9 cellular contexts compared by ENCODE assay signal in genomic region chr12:49763006-49763591, GRCh38. TPM values are rescaled to one million over a fixed set of nuclear protein-coding genes. Genes with fewer than 3 reads are reported as not detected.
DNase-seq lines count a peak whose midpoint lies in the region; ATAC-seq and TF ChIP-seq lines count a peak whose summit lies in the region.
"Had no signal": no experiment of that assay in that cellular context is flagged by ENCODE, and none has a peak within 500 bp of the region (broad histone marks: within the 10 kb centered on the region; RNA-seq: fewer than 3 reads in every experiment).

No MANE protein-coding gene starts in this region.

- POLR2A ChIA-PET in OCI-LY7 (lab: Charles Lee), result interaction anchor here (1.9 kb wide), 1 partner anchor 22 kb away, joined by 8 read pairs; the partner anchor contains the start of gene TMBIM6

- ATAC-seq in HG03565 (IDR thresholded peaks at IDR 0.05; ENCODE audit: unreplicated experiment), result no peak

- no peak overlapping the region for H3K4me2 ChIP-seq in OCI-LY7 (ENCODE audit: low read length)

- peak overlapping the region; percentile 3 for H3K27ac ChIP-seq in OCI-LY7 (ENCODE audit: low read depth, low read length, poor library complexity, severe bottlenecking)

- H3K9me2 ChIP-seq in OCI-LY7 (ENCODE audit: insufficient read depth, low read length), result no peaks in the 10 kb centered on the region

- no peaks in the 10 kb centered on the region for H3K79me2 ChIP-seq in OCI-LY7 (ENCODE audit: insufficient read depth, low read depth, low read length)

- CTCF ChIA-PET in OCI-LY7 (lab: Charles Lee; ENCODE audit: unreplicated experiment), result interaction anchor here (1.4 kb wide), 1 partner anchor 22 kb away, joined by 5 read pairs; the partner anchor contains the start of gene TMBIM6

- DNase-seq in SIG-M5 treated with dmso at 0.1 percent for 504 hours (lab: John Stamatoyannopoulos, UW; ENCODE audit: unreplicated experiment) (peak; percentile 53), SIG-M5 (lab: John Stamatoyannopoulos, UW) (no peak), OCI-LY7 (ENCODE audit: low spot score) (peak; percentile 73), fibroblast of mammary gland (ENCODE audit: low read depth) (peak; percentile 54), nucleus accumbens (lab: John Stamatoyannopoulos, UW) (peak in 34 of 56 donors; percentile 1 to 70 (median 22)), superior temporal gyrus (ENCODE audit: extremely low spot score) (peak; percentile 75)
- peak; percentile 89 to 91 for DNase-seq in activated T-cell treated with anti-CD3 and anti-CD28 coated beads, Interleukin-2, amount 50 U/mL, for 48 hours

- H2AFZ ChIP-seq in OCI-LY7 (ENCODE audit: low read length), result no peak overlapping the region

- H3K36me3 ChIP-seq in OCI-LY7 (ENCODE audit: insufficient read depth, low read length), result peaks cover 75% of the 10 kb centered on the region

- no peaks in the 10 kb centered on the region for H4K20me1 ChIP-seq in OCI-LY7 (ENCODE audit: insufficient read depth, low read length)

- intact Hi-C loops in OCI-LY7 (cut with micrococcal nuclease; ENCODE audit: unreplicated experiment), result no loop called here

- H3K4me1 ChIP-seq in OCI-LY7 (ENCODE audit: insufficient read depth, low read length, poor library complexity, severe bottlenecking), result peaks cover 13% of the 10 kb centered on the region

- no TSS peak for BruUV-seq in OCI-LY7 (replicated peaks; lab: Mats Ljungman, UMichigan)

- TF ChIP-seq CTCF in OCI-LY7 (conservative IDR thresholded peaks at IDR 0.05; ENCODE audit: low read length), result peak; percentile 96
- TF ChIP-seq CTCF in fibroblast of mammary gland (conservative IDR thresholded peaks at IDR 0.05; ENCODE audit: control insufficient read depth, insufficient read depth, low read depth, low read length), result peak; percentile 71

- H3K9me3 ChIP-seq in OCI-LY7 (ENCODE audit: low read length), result no peaks in the 10 kb centered on the region

- no peak overlapping the region for H3K4me3 ChIP-seq in OCI-LY7 (ENCODE audit: low read depth, low read length, poor library complexity, severe bottlenecking)
- no peak overlapping the region for H3K4me3 ChIP-seq in fibroblast of mammary gland (ENCODE audit: control insufficient read depth, low read depth, low read length)
- H3K4me3 ChIP-seq: skin epidermis had no signal

RNA-seq across cellular contexts. Expression of gene TMBIM6, which starts 21.7 kb away (rescaled TPM):
- 116 and 120 TPM in 2 replicates for total RNA-seq in OCI-LY7 (2014; rRNA removed; shearing (Covaris generic))
- 170 and 172 TPM in 2 replicates for total RNA-seq in OCI-LY7 (2022)

RNA-seq across cellular contexts. Expression of gene FMNL3, which starts 55.9 kb away (rescaled TPM):
- 28.7 and 29.6 TPM in 2 replicates for total RNA-seq in OCI-LY7 (2014; rRNA removed; shearing (Covaris generic))
- total RNA-seq in OCI-LY7 (2022), result 13.8 and 15.6 TPM in 2 replicates
